Comparison of ENCODE assay signal across 15 cellular contexts in genomic region chr1:151718011-151718431, GRCh38. TPM values are rescaled to one million over a fixed set of nuclear protein-coding genes. Genes with fewer than 3 reads are reported as not detected.
DNase-seq lines count a peak whose midpoint lies in the region; TF ChIP-seq lines count a peak whose summit lies in the region.
"Had no signal": no experiment of that assay in that cellular context is flagged by ENCODE, and none has a peak within 500 bp of the region (broad histone marks: within the 10 kb centered on the region; RNA-seq: fewer than 3 reads in every experiment).

No MANE protein-coding gene starts in this region.

- no peaks in the 10 kb centered on the region for H3K9me3 ChIP-seq in parathyroid adenoma (ENCODE audit: control insufficient read depth, low read length)
- no peaks in the 10 kb centered on the region for H3K9me3 ChIP-seq in SJCRH30 (replicated peaks)
- H3K9me3 ChIP-seq: A549, prostate gland had no signal

- H3K79me2 ChIP-seq in parathyroid adenoma: no peaks in the 10 kb centered on the region

- peak overlapping the region in 53 of 59 donors; percentile 33 to 95 (median 82) for H3K27ac ChIP-seq in dorsolateral prefrontal cortex
- H3K27ac ChIP-seq in parathyroid adenoma: peak overlapping the region; percentile 48
- no peak overlapping the region for H3K27ac ChIP-seq in SJCRH30
- H3K27ac ChIP-seq: A549, prostate gland had no signal

- H3K36me3 ChIP-seq in parathyroid adenoma (ENCODE audit: control insufficient read depth, insufficient read depth, low read length): no peaks in the 10 kb centered on the region
- no peaks in the 10 kb centered on the region for H3K36me3 ChIP-seq in SJCRH30
- H3K36me3 ChIP-seq: prostate gland had no signal

- TF ChIP-seq CTCF in dorsolateral prefrontal cortex (IDR thresholded peaks at IDR 0.05 in 54 of 56, conservative IDR thresholded peaks at IDR 0.05 in 2 of 56; ENCODE audit: low read depth in 1 of 56, partially characterized antibody in 56 of 56) (no peak), parathyroid adenoma (IDR thresholded peaks at IDR 0.05) (no peak)

- H3K4me1 ChIP-seq in parathyroid adenoma (peaks cover 6% of the 10 kb centered on the region), SJCRH30 (no peaks in the 10 kb centered on the region)
- H3K4me1 ChIP-seq: prostate gland had no signal

- no peak overlapping the region for H3K4me2 ChIP-seq in parathyroid adenoma (ENCODE audit: low read length)

- peak overlapping the region; percentile 31 for H2AFZ ChIP-seq in parathyroid adenoma

- no peaks in the 10 kb centered on the region for H3K27me3 ChIP-seq in dorsolateral prefrontal cortex
- no peaks in the 10 kb centered on the region for H3K27me3 ChIP-seq in parathyroid adenoma (ENCODE audit: control insufficient read depth, insufficient read depth, low read length)
- no peaks in the 10 kb centered on the region; the same call in 1 of the 2 replicates for H3K27me3 ChIP-seq in SJCRH30

- intact Hi-C loops in dorsolateral prefrontal cortex (cut with DNase I): no loop called here

- H3K4me3 ChIP-seq in dorsolateral prefrontal cortex (peak overlapping the region in 35 of 59 donors; percentile 20 to 75 (median 64)), parathyroid adenoma (ENCODE audit: low read depth, low read length) (no peak overlapping the region), SJCRH30 (no peak overlapping the region)
- H3K4me3 ChIP-seq: A549, prostate gland had no signal

- peak; percentile 3 for DNase-seq in NCI-H1436 (lab: John Stamatoyannopoulos, UW)
- no peak for DNase-seq in NCI-H1436 treated with DMSO at 0.1 percent for 48 hours (lab: John Stamatoyannopoulos, UW)
- DNase-seq in NCI-H345 (lab: John Stamatoyannopoulos, UW): peak; percentile 92
- no peak for DNase-seq in dorsolateral prefrontal cortex
- no peak for DNase-seq in GM19240 (ENCODE audit: insufficient read length, low spot score)
- DNase-seq in SJCRH30: no peak
- DNase-seq in glomerular visceral epithelial cell (ENCODE audit: extremely low spot score): no peak
- DNase-seq: activated naive CD4-positive, alpha-beta T cell treated with anti-CD3 and anti-CD28 coated beads, Interleukin-2, amount 10 ng/mL, durations not matched to agents 7 days and 5 days; activated T-cell treated with anti-CD3 and anti-CD28 coated beads for 4 hours; effector CD4-positive, alpha-beta T cell; IMR-90; NCI-H446 treated with DMSO at 0.1 percent for 48 hours had no signal

- no peak overlapping the region for H3K9ac ChIP-seq in parathyroid adenoma

RNA-seq across cellular contexts. Expression of gene CELF3, which starts 1.4 kb away (rescaled TPM):
- 100 to 1,000 TPM in 11 of 120 experiments, 10 to 100 TPM in 109; 19.5 to 121 (median 75.3) TPM for total RNA-seq in dorsolateral prefrontal cortex
- total RNA-seq in SJCRH30 (2014; rRNA removed; shearing (Covaris generic)): not detected in 2 replicates
- total RNA-seq: IMR-90 had no signal

RNA-seq across cellular contexts. Expression of gene RIIAD1, which starts 3.3 kb away (rescaled TPM):
- 10 to 100 TPM in 28 of 120 experiments, 1 to 10 TPM in 89, under 1 TPM in 2, not detected in 1; 0.64 to 17.9 (median 7.5) TPM for total RNA-seq in dorsolateral prefrontal cortex
- not detected in 2 replicates for total RNA-seq in SJCRH30 (2014; rRNA removed; shearing (Covaris generic))
- total RNA-seq: IMR-90 had no signal

RNA-seq across cellular contexts. Expression of gene MRPL9, which starts 45.3 kb away (rescaled TPM):
- 10 to 100 TPM; 31.5 to 89.2 (median 54.5) TPM for total RNA-seq in dorsolateral prefrontal cortex
- 77.1 and 80.3 TPM in 2 replicates for total RNA-seq in SJCRH30 (2014; rRNA removed; shearing (Covaris generic))

Comparison
In these comparisons a context has a peak if more than half of its experiments do, and no peak if none do; other contexts are left out.
1. DNase-seq: peak in NCI-H1436 (single experiment) and NCI-H345 (single experiment); none in NCI-H1436 treated with DMSO at 0.1 percent for 48 hours (single experiment), dorsolateral prefrontal cortex (0 of 10), GM19240 (single experiment), SJCRH30 (0 of 2) and glomerular visceral epithelial cell (single experiment).
2. H3K4me3 ChIP-seq: peak in dorsolateral prefrontal cortex (35 of 59); none in parathyroid adenoma (single experiment) and SJCRH30 (single experiment).
3. RNA of gene CELF3, which starts 1.4 kb away (total RNA-seq): 19.5 to 121 TPM in dorsolateral prefrontal cortex; not detected in SJCRH30; every median in the first group is over 10 times any median in the second.